ENCODE assay signal across 9 cellular contexts in the genomic region with DNA sequence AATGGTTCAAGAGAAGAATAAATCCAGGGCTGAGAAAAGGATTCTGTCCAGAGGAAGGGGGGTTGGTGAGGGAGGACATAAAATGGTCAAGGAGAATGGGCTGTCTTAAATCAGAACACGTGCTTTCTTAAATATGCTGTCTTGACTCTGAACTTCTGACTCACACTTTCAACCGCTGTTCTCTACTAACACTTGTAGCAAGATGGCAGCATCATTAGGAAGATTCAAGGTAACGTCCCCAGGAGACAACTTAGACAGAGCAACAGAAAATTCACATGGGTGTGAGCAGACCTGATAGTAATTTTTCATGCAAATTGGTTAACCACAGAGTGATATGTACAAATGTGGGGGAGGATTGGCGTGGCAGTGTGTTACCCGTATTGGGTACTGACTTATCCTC.
"Had no signal": no experiment of that assay in that cellular context is flagged by ENCODE, and none has a peak within 500 bp of the region (broad histone marks: within the 10 kb centered on the region; RNA-seq: fewer than 3 reads in every experiment).

No MANE protein-coding gene starts in this region.

- H2AFZ ChIP-seq: GM23248 had no signal

- H3K27ac ChIP-seq: GM23248, HL-60 had no signal

- ATAC-seq: HCT116, HepG2 had no signal

- H3K9ac ChIP-seq: GM23248 had no signal

- H3K4me1 ChIP-seq: HAP-1 had no signal

- H3K36me3 ChIP-seq: HAP-1 had no signal

- H3K4me3 ChIP-seq: GM23248, HAP-1 had no signal

- DNase-seq: GM23248, GOT3, H7, HFFc6, KBM-7 had no signal

- H3K9me3 ChIP-seq: HAP-1 had no signal
